20 cellular contexts compared by ENCODE assay signal in the genomic region with DNA sequence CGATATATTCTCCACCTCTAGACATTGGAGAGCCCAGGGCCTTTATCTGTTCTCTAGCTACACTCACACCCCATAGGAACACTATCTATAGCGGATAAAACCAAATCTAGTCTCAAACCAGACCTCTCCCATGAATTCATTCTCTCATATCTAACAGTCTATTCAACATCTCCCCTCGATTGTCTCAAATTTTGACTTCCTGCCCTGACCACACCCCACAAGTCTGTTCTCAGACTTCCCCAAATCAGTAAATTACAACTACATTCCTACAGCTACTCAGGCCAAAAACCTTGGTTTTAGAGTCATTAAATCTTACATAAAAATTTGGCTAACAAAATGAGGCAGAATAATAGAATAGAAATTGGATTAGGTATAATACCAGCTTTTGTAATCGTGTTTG. TPM values are rescaled to one million over a fixed set of nuclear protein-coding genes. Genes with fewer than 3 reads are reported as not detected.
"Had no signal": no experiment of that assay in that cellular context is flagged by ENCODE, and none has a peak within 500 bp of the region (broad histone marks: within the 10 kb centered on the region; RNA-seq: fewer than 3 reads in every experiment).

No MANE protein-coding gene starts in this region.

- DNase-seq: activated CD4-positive, alpha-beta T cell treated with anti-CD3 and anti-CD28 coated beads, Interleukin-2, amount 10 ng/mL, durations not matched to agents 24 days and 14 days; activated CD8-positive, alpha-beta memory T cell treated with anti-CD3 and anti-CD28 coated beads for 24 hours; activated effector memory CD4-positive, alpha-beta T cell treated with anti-CD3 and anti-CD28 coated beads, Interleukin-2, amount 50 U/mL, for 16 hours; activated naive CD4-positive, alpha-beta T cell treated with anti-CD3 and anti-CD28 coated beads, Interleukin-2, amount 50 U/mL, for 16 hours; activated T-cell treated with anti-CD3 and anti-CD28 coated beads, Interleukin-2, amount 50 U/mL, for 72 hours; colonic mucosa; erythroblast; kidney; stimulated activated CD4-positive, alpha-beta T cell treated with anti-CD3 and anti-CD28 coated beads, Interleukin-4, amount 100 ng/mL, for 1 hour; stomach; trophoblast cell had no signal

- H3K4me1 ChIP-seq: ascending aorta, colonic mucosa, parathyroid adenoma, stomach had no signal

- H3K36me3 ChIP-seq: ascending aorta, colonic mucosa, stomach had no signal

- H3K27ac ChIP-seq: ascending aorta, colonic mucosa, parathyroid adenoma, stomach had no signal

- H3K9ac ChIP-seq: parathyroid adenoma had no signal

- FAIRE-seq: frontal cortex, kidney, TTC549 had no signal

- ATAC-seq: activated T-cell treated with anti-CD3 and anti-CD28 coated beads, Interleukin-2, amount 50 U/mL, for 72 hours; left lobe of liver; natural killer cell treated with Interleukin-12 subunit alpha and Interleukin-12 subunit beta and Interleukin-15 and Interleukin-18, amount 100 ng/mL, for 72 hours; sciatic nerve had no signal

- H3K27me3 ChIP-seq: ascending aorta, colonic mucosa, stomach had no signal

- H3K4me3 ChIP-seq: ascending aorta, colonic mucosa, lung, smooth muscle cell, stomach had no signal

- H3K9me3 ChIP-seq: ascending aorta, colonic mucosa, stomach had no signal

- H3K4me2 ChIP-seq: smooth muscle cell had no signal

- H3K79me2 ChIP-seq: parathyroid adenoma had no signal

- H2AFZ ChIP-seq: parathyroid adenoma had no signal

RNA-seq across cellular contexts. Expression of a gene that starts 12.5 kb away (rescaled TPM):
- total RNA-seq: activated CD4-positive, alpha-beta T cell treated with anti-CD3 and anti-CD28 coated beads, Interleukin-2, amount 10 ng/mL, durations not matched to agents 24 days and 14 days had no signal
